Comparison of ENCODE assay signal across 8 cellular contexts in the genomic region with DNA sequence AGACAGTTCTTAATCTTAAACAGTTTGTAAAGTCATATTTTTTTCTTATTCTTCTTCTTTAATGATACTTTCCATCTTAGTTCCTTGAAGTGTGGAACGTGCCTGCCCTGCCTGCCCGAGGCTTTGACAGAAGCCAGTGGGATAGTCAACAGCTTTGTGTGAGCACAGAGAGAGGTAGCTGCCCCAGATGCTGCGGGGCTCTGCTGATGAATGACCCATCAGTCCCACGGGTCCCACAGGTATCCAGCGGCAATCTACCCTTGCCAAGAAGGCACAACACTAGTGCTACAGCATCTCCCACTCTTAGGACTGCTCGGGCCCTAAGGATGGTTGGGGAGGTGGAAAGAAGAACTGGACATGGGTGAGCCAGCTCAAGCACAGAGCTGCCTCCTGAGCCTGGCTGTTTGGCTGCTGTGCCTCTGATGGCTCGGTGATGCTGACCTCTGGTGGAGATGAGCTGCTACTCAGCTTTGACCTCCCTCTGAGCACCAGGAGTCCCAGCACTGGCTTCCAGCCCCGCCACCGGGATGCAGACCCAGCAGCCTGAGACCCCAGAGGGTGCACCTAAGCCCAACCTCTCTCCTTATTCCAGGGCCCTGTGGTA. TPM values are rescaled to one million over a fixed set of nuclear protein-coding genes. Genes with fewer than 3 reads are reported as not detected.
A peak's percentile ranks its signal among the peaks of the same experiment; 100 is the strongest.
DNase-seq lines count a peak whose midpoint lies in the region; ATAC-seq and TF ChIP-seq lines count a peak whose summit lies in the region.

No MANE protein-coding gene starts in this region.

- CTCF ChIA-PET in activated CD4-positive, alpha-beta T cell treated with anti-CD3 and anti-CD28 coated beads for 36 hours (lab: Charles Lee), result interaction anchor here (0.6 to 6.1 kb wide), 21 partner anchors 10 to 406 kb away, joined by 3 to 69 read pairs (median 4); a partner anchor contains a TSS
- CTCF ChIA-PET in HCT116 (lab: Charles Lee), result interaction anchor here (0.7 to 4.6 kb wide), 34 partner anchors 9 to 463 kb away, joined by 3 to 105 read pairs (median 5); no protein-coding TSS in a partner anchor

- H3K27me3 ChIP-seq in HCT116 (ENCODE audit: insufficient read depth, low read length) (peaks cover 6% of the 10 kb centered on the region; the same call in 1 of the 2 replicates), neural progenitor cell (no peaks in the 10 kb centered on the region)

- H3K9me2 ChIP-seq in HCT116 (ENCODE audit: insufficient read depth), result no peaks in the 10 kb centered on the region

- peak; percentile 59 for DNase-seq in activated CD4-positive, alpha-beta T cell treated with anti-CD3 and anti-CD28 coated beads for 36 hours
- DNase-seq in activated CD4-positive, alpha-beta T cell treated with anti-CD3 and anti-CD28 coated beads, Interleukin-2, amount 50 U/mL, for 4 hours, result no peak
- DNase-seq in HCT116 (ENCODE audit: low read depth, low spot score) (peak; percentile 27), NCI-H1092 (lab: John Stamatoyannopoulos, UW) (peak; percentile 24), UCSD-AML1 (lab: John Stamatoyannopoulos, UW; ENCODE audit: unreplicated experiment) (peak; percentile 61), fibroblast of peridontal ligament (ENCODE audit: extremely low read depth) (peak; percentile 64), neural progenitor cell (ENCODE audit: low spot score) (peak; percentile 89), cerebellum (ENCODE audit: low spot score) (no peak)

- H3K79me2 ChIP-seq in HCT116 (ENCODE audit: insufficient read depth, low read length) (no peaks in the 10 kb centered on the region), neural progenitor cell (ENCODE audit: low read depth) (no peaks in the 10 kb centered on the region)

- H3K9me3 ChIP-seq in HCT116 (ENCODE audit: control insufficient read depth in 1 of 2, insufficient read depth in 1 of 2, low read depth in 1 of 2, low read length in 2 of 2), result no peaks in the 10 kb centered on the region
- no peaks in the 10 kb centered on the region for H3K9me3 ChIP-seq in neural progenitor cell (ENCODE audit: low read depth)

- RAD21 ChIA-PET in HCT116 (lab: Charles Lee; ENCODE audit: low non-redundant PET in 1 of 2, low total read pairs in 2 of 2, uncharacterized antibody in 2 of 2, unreplicated experiment in 2 of 2), result interaction anchor here (0.6 to 2.2 kb wide), 6 partner anchors 73 to 132 kb away, joined by 3 to 13 read pairs (median 4); a partner anchor contains a TSS

- H3K27ac ChIP-seq in HCT116 (ENCODE audit: low read depth, low read length), result no peak overlapping the region
- no peak overlapping the region for H3K27ac ChIP-seq in neural progenitor cell

- no peaks in the 10 kb centered on the region for H3F3A ChIP-seq in neural progenitor cell (ENCODE audit: low read depth)

- POLR2A ChIA-PET in activated CD4-positive, alpha-beta T cell treated with anti-CD3 and anti-CD28 coated beads for 36 hours (lab: Charles Lee), result no interaction called here
- POLR2A ChIA-PET in HCT116 (lab: Charles Lee), result interaction anchor here (0.6 kb wide), 1 partner anchor 117 kb away, joined by 3 read pairs; no protein-coding TSS in a partner anchor

- H3K36me3 Mint-ChIP-seq in activated CD4-positive, alpha-beta T cell treated with anti-CD3 and anti-CD28 coated beads for 36 hours (ENCODE audit: low read depth), result no peaks in the 10 kb centered on the region
- H3K36me3 Mint-ChIP-seq in neural progenitor cell, result no peaks in the 10 kb centered on the region

- BruUV-seq in HCT116 (replicated peaks; lab: Mats Ljungman, UMichigan), result no TSS peak

- no peak overlapping the region for H3K9ac ChIP-seq in HCT116 (ENCODE audit: low read length)
- H3K9ac ChIP-seq in neural progenitor cell, result no peak overlapping the region

- H3K4me3 ChIP-seq in HCT116 (replicated peaks in 1 of 2; ENCODE audit: low read depth in 1 of 2, low read length in 2 of 2) (no peak overlapping the region), neural progenitor cell (no peak overlapping the region)

- H3K4me3 Mint-ChIP-seq in activated CD4-positive, alpha-beta T cell treated with anti-CD3 and anti-CD28 coated beads for 36 hours, result no peak overlapping the region
- no peak overlapping the region for H3K4me3 Mint-ChIP-seq in neural progenitor cell

- H3K4me1 ChIP-seq in HCT116 (ENCODE audit: control insufficient read depth in 1 of 2, insufficient read depth in 2 of 2, low read length in 2 of 2), result no peaks in the 10 kb centered on the region
- H3K4me1 ChIP-seq in neural progenitor cell, result no peaks in the 10 kb centered on the region

- H3K4me2 ChIP-seq in HCT116 (ENCODE audit: low read length) (no peak overlapping the region), neural progenitor cell (no peak overlapping the region)

- ATAC-seq in activated CD4-positive, alpha-beta T cell treated with anti-CD3 and anti-CD28 coated beads for 36 hours, result peak; percentile 68
- ATAC-seq in HCT116, result peak; percentile 94

- peaks cover 19% of the 10 kb centered on the region for H3K4me1 Mint-ChIP-seq in activated CD4-positive, alpha-beta T cell treated with anti-CD3 and anti-CD28 coated beads for 36 hours
- H3K4me1 Mint-ChIP-seq in neural progenitor cell, result peaks cover 7% of the 10 kb centered on the region

- H3K9me3 Mint-ChIP-seq in activated CD4-positive, alpha-beta T cell treated with anti-CD3 and anti-CD28 coated beads for 36 hours (ENCODE audit: low read depth), result no peaks in the 10 kb centered on the region
- H3K9me3 Mint-ChIP-seq in neural progenitor cell, result peaks cover 4% of the 10 kb centered on the region

- intact Hi-C loops in activated CD4-positive, alpha-beta T cell treated with anti-CD3 and anti-CD28 coated beads for 36 hours (cut with DNase I, micrococcal nuclease), result loop anchor here (1.0 to 5.0 kb wide), 5 partner anchors 117 to 408 kb away; no protein-coding TSS in a partner anchor
- intact Hi-C loops in HCT116 (cut with micrococcal nuclease), result loop anchor here (1.0 to 10.0 kb wide), 5 partner anchors 118 to 1304 kb away; no protein-coding TSS in a partner anchor

- peaks cover 24% of the 10 kb centered on the region for H3K27me3 Mint-ChIP-seq in activated CD4-positive, alpha-beta T cell treated with anti-CD3 and anti-CD28 coated beads for 36 hours
- peaks cover 4% of the 10 kb centered on the region for H3K27me3 Mint-ChIP-seq in neural progenitor cell (ENCODE audit: insufficient read depth, low read depth)

- peak; percentile 64 for TF ChIP-seq RAD21 in HCT116 (IDR thresholded peaks at IDR 0.05; ENCODE audit: low read depth)

- H2AFZ ChIP-seq in HCT116 (ENCODE audit: low read depth, low read length, poor library complexity, severe bottlenecking), result no peak overlapping the region
- no peak overlapping the region for H2AFZ ChIP-seq in neural progenitor cell (replicated peaks)

- H3K36me3 ChIP-seq in HCT116 (ENCODE audit: control insufficient read depth in 1 of 2, insufficient read depth in 2 of 2, low read length in 2 of 2) (no peaks in the 10 kb centered on the region), neural progenitor cell (no peaks in the 10 kb centered on the region)

- H3K27ac Mint-ChIP-seq in activated CD4-positive, alpha-beta T cell treated with anti-CD3 and anti-CD28 coated beads for 36 hours, result no peak overlapping the region
- peak overlapping the region; percentile 43 for H3K27ac Mint-ChIP-seq in neural progenitor cell

- H4K20me1 ChIP-seq in HCT116 (ENCODE audit: insufficient read depth), result no peaks in the 10 kb centered on the region
- H4K20me1 ChIP-seq in neural progenitor cell (ENCODE audit: low read depth), result no peaks in the 10 kb centered on the region

- TF ChIP-seq CTCF in HCT116 (IDR thresholded peaks at IDR 0.05 in 2 of 3, conservative IDR thresholded peaks at IDR 0.05 in 1 of 3; ENCODE audit: borderline replicate concordance in 1 of 3, insufficient read depth in 1 of 3, low read depth in 2 of 3, low read length in 2 of 3), result peak; percentile 39 to 71 (median 54); a peak in 4 of 6 replicates
- TF ChIP-seq CTCF in neural progenitor cell (IDR thresholded peaks at IDR 0.05), result peak; percentile 76

- TF ChIP-seq POLR2A in HCT116 (IDR thresholded peaks at IDR 0.05; ENCODE audit: borderline replicate concordance, extremely low read depth, insufficient read depth, insufficient read length), result no peak

TF ChIP-seq in HCT116, 20 proteins besides CTCF, POLR2A, EP300 and RAD21 (continues in another document):
- TF ChIP-seq, protein P1, sequence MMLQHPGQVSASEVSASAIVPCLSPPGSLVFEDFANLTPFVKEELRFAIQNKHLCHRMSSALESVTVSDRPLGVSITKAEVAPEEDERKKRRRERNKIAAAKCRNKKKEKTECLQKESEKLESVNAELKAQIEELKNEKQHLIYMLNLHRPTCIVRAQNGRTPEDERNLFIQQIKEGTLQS (IDR thresholded peaks at IDR 0.05), result no peak
- TF ChIP-seq YY1 (IDR thresholded peaks at IDR 0.05; ENCODE audit: extremely low read depth, insufficient replicate concordance, low read depth, low read length) (no peak), CEBPB (IDR thresholded peaks at IDR 0.05; ENCODE audit: low read depth) (no peak), SP1 (IDR thresholded peaks at IDR 0.05; ENCODE audit: low read depth) (no peak), POLR2AphosphoS5 (IDR thresholded peaks at IDR 0.05; ENCODE audit: low read depth, low read length) (no peak), FOSL1 (IDR thresholded peaks at IDR 0.05; ENCODE audit: low read depth) (no peak)
- TF ChIP-seq, protein P2, sequence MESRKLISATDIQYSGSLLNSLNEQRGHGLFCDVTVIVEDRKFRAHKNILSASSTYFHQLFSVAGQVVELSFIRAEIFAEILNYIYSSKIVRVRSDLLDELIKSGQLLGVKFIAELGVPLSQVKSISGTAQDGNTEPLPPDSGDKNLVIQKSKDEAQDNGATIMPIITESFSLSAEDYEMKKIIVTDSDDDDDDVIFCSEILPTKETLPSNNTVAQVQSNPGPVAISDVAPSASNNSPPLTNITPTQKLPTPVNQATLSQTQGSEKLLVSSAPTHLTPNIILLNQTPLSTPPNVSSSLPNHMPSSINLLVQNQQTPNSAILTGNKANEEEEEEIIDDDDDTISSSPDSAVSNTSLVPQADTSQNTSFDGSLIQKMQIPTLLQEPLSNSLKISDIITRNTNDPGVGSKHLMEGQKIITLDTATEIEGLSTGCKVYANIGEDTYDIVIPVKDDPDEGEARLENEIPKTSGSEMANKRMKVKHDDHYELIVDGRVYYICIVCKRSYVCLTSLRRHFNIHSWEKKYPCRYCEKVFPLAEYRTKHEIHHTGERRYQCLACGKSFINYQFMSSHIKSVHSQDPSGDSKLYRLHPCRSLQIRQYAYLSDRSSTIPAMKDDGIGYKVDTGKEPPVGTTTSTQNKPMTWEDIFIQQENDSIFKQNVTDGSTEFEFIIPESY (IDR thresholded peaks at IDR 0.05; ENCODE audit: extremely low read depth, insufficient replicate concordance, low read length), result no peak

RNA-seq across cellular contexts. Expression of a gene that starts 11.8 kb away (rescaled TPM):
- not detected for total RNA-seq in activated CD4-positive, alpha-beta T cell treated with anti-CD3 and anti-CD28 coated beads for 36 hours
- total RNA-seq in HCT116 (2021; ENCODE audit: unreplicated experiment) (not detected), neural progenitor cell (ENCODE audit: low replicate concordance) (1.6 and 1.8 TPM in 2 replicates), cerebellum (8.6 TPM)
- not detected in 2 replicates for polyA plus RNA-seq in HCT116 (2012)

Comparison
In these comparisons a context has a peak if more than half of its experiments do, and no peak if none do; other contexts are left out.
1. DNase-seq: peak in activated CD4-positive, alpha-beta T cell treated with anti-CD3 and anti-CD28 coated beads for 36 hours (single experiment), HCT116 (single experiment), NCI-H1092 (single experiment), UCSD-AML1 (single experiment), fibroblast of peridontal ligament (single experiment) and neural progenitor cell (single experiment); none in activated CD4-positive, alpha-beta T cell treated with anti-CD3 and anti-CD28 coated beads, Interleukin-2, amount 50 U/mL, for 4 hours (0 of 2) and cerebellum (single experiment).